ENCODE assay signal across 10 cellular contexts in the genomic region with DNA sequence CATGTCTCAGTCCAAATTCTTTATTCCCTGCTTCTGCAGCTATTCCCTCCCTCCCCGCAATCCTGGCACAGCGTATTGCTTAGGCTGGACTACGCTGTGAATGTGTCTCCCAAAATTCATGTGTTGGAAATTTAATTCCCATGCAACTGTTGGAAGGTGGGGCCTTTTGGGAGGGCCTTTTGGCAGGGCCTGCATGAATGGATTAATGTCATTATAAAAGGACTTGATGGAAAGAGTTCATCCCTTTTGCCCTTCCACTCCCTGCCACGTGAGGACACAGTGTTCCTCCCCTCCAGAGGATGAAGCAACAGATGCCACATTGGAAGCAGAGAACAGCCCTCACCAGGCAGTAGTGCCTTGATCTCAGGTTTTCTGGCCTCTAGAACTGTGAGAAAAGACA. TPM values are rescaled to one million over a fixed set of nuclear protein-coding genes. Genes with fewer than 3 reads are reported as not detected.
DNase-seq lines count a peak whose midpoint lies in the region; ATAC-seq, FAIRE-seq and TF ChIP-seq lines count a peak whose summit lies in the region.
"Had no signal": no experiment of that assay in that cellular context is flagged by ENCODE, and none has a peak within 500 bp of the region (broad histone marks: within the 10 kb centered on the region; RNA-seq: fewer than 3 reads in every experiment).

No MANE protein-coding gene starts in this region.

- H3K27ac ChIP-seq in SU-DHL-6 (ENCODE audit: low read depth, low read length) (no peak overlapping the region), gastroesophageal sphincter (peak overlapping the region in 3 of 4 donors; percentile 56 to 78 (median 73)), sigmoid colon (peak overlapping the region; percentile 37 to 67 (median 63)), MM.1S (ENCODE audit: low read length) (no peak overlapping the region)
- H3K27ac ChIP-seq: epithelial cell of prostate, HL-60 had no signal

- peak; percentile 37 for DNase-seq in AG10803 (ENCODE audit: low read depth)
- peak; percentile 76 for DNase-seq in sigmoid colon
- no peak for DNase-seq in D721Med (ENCODE audit: insufficient read length, low spot score)
- no peak for DNase-seq in MM.1S

- TF ChIP-seq EP300 in gastroesophageal sphincter (IDR thresholded peaks at IDR 0.05) = no peak
- TF ChIP-seq EP300 in sigmoid colon (IDR thresholded peaks at IDR 0.05) = no peak

- no peak overlapping the region for H3K4me2 ChIP-seq in SU-DHL-6 (ENCODE audit: low read depth, low read length, poor library complexity, severe bottlenecking)
- no peak overlapping the region for H3K4me2 ChIP-seq in MM.1S (ENCODE audit: low read depth, low read length)

- no peak overlapping the region for H3K4me3 ChIP-seq in AG10803 (ENCODE audit: low read length)
- H3K4me3 ChIP-seq in SU-DHL-6 (ENCODE audit: insufficient read depth, low read length, poor library complexity, severe bottlenecking) = no peak overlapping the region
- H3K4me3 ChIP-seq in gastroesophageal sphincter = peak overlapping the region in 1 of 2 donors; percentile 36
- H3K4me3 ChIP-seq in sigmoid colon = peak overlapping the region in 1 of 4 donors; percentile 16
- H3K4me3 ChIP-seq in MM.1S (ENCODE audit: low read length) = no peak overlapping the region

- WGBS in gastroesophageal sphincter (ENCODE audit: low coverage in 1 of 2), 2 donors = 57 to 60% methylated on average over 2 to 4 of the region's 4 CpGs
- WGBS in sigmoid colon, 2 donors = 74 to 84% methylated on average over 4 of the region's 4 CpGs

- H3K79me2 ChIP-seq in SU-DHL-6 (ENCODE audit: insufficient read depth, low read length) = no peaks in the 10 kb centered on the region
- no peaks in the 10 kb centered on the region for H3K79me2 ChIP-seq in MM.1S (ENCODE audit: low read length)

- H3F3A ChIP-seq in SU-DHL-6 (ENCODE audit: insufficient read depth) (no peaks in the 10 kb centered on the region), MM.1S (ENCODE audit: insufficient read depth, low read length) (no peaks in the 10 kb centered on the region)

- no peak overlapping the region for H3K9ac ChIP-seq in SU-DHL-6 (ENCODE audit: low read length)
- no peak overlapping the region for H3K9ac ChIP-seq in MM.1S (ENCODE audit: low read length)

- TF ChIP-seq CTCF in AG10803 (conservative IDR thresholded peaks at IDR 0.05; ENCODE audit: low read length) (no peak), SU-DHL-6 (IDR thresholded peaks at IDR 0.05; ENCODE audit: insufficient read depth, low read length, poor library complexity, severe bottlenecking) (no peak), gastroesophageal sphincter (IDR thresholded peaks at IDR 0.05) (no peak), sigmoid colon (IDR thresholded peaks at IDR 0.05) (no peak), D721Med (IDR thresholded peaks at IDR 0.05; ENCODE audit: insufficient read depth, missing control alignments) (no peak), MM.1S (IDR thresholded peaks at IDR 0.05; ENCODE audit: low read length) (no peak)

- peaks cover 8% of the 10 kb centered on the region; the same call in 1 of the 2 replicates for H3K9me3 ChIP-seq in SU-DHL-6 (ENCODE audit: insufficient read depth, low read length)
- no peaks in the 10 kb centered on the region for H3K9me3 ChIP-seq in gastroesophageal sphincter
- H3K9me3 ChIP-seq in sigmoid colon = no peaks in the 10 kb centered on the region
- H3K9me3 ChIP-seq in MM.1S (replicated peaks; ENCODE audit: insufficient read depth, low read length) = no peaks in the 10 kb centered on the region

- intact Hi-C loops in sigmoid colon (cut with DNase I) = loop anchor here (2.0 to 10.0 kb wide), 5 partner anchors 47 to 561 kb away; no protein-coding TSS in a partner anchor

- TF ChIP-seq POLR2A in gastroesophageal sphincter (IDR thresholded peaks at IDR 0.05) (no peak), sigmoid colon (IDR thresholded peaks at IDR 0.05) (no peak)

- H3K27me3 ChIP-seq in SU-DHL-6 (ENCODE audit: low read length) = no peaks in the 10 kb centered on the region
- H3K27me3 ChIP-seq in gastroesophageal sphincter = no peaks in the 10 kb centered on the region
- H3K27me3 ChIP-seq in sigmoid colon = no peaks in the 10 kb centered on the region
- peaks cover 42% of the 10 kb centered on the region; the same call in 1 of the 2 replicates for H3K27me3 ChIP-seq in MM.1S (replicated peaks; ENCODE audit: insufficient read depth, low read length)

- H2AFZ ChIP-seq in SU-DHL-6 (ENCODE audit: low read depth, low read length, severe bottlenecking) = peak overlapping the region; percentile 28
- no peak overlapping the region for H2AFZ ChIP-seq in MM.1S (ENCODE audit: low read length)

- ATAC-seq in gastroesophageal sphincter (peak; percentile 88), HG02623 (IDR thresholded peaks at IDR 0.05; ENCODE audit: unreplicated experiment) (no peak), GM19397 (IDR thresholded peaks at IDR 0.05; ENCODE audit: unreplicated experiment) (no peak)

- no peaks in the 10 kb centered on the region for H3K36me3 ChIP-seq in SU-DHL-6 (ENCODE audit: low read length)
- no peaks in the 10 kb centered on the region for H3K36me3 ChIP-seq in gastroesophageal sphincter
- H3K36me3 ChIP-seq in sigmoid colon = no peaks in the 10 kb centered on the region
- H3K36me3 ChIP-seq in MM.1S (replicated peaks; ENCODE audit: insufficient read depth, low read length) = no peaks in the 10 kb centered on the region

- no peak for FAIRE-seq in D721Med (lab: Jason Lieb, UNC)

- H4K20me1 ChIP-seq in SU-DHL-6 (ENCODE audit: low read depth, low read length) (no peaks in the 10 kb centered on the region), MM.1S (ENCODE audit: insufficient read depth, low read length) (no peaks in the 10 kb centered on the region)

- H3K9me2 ChIP-seq in SU-DHL-6 (replicated peaks; ENCODE audit: insufficient read depth, low read length) (no peaks in the 10 kb centered on the region), MM.1S (replicated peaks; ENCODE audit: insufficient read depth, low read length) (no peaks in the 10 kb centered on the region)

- H3K4me1 ChIP-seq in gastroesophageal sphincter = peaks cover 0 to 21% (median 0%) of the 10 kb centered on the region in 3 donors
- peaks cover 0 to 13% (median 10%) of the 10 kb centered on the region in 4 donors for H3K4me1 ChIP-seq in sigmoid colon
- H3K4me1 ChIP-seq in MM.1S (ENCODE audit: low read length) = no peaks in the 10 kb centered on the region

RNA-seq across cellular contexts. Expression of a gene that starts 20.4 kb away (rescaled TPM):
- total RNA-seq in gastroesophageal sphincter (10 to 100 TPM; 10.9 to 26.0 (median 13.2) TPM), sigmoid colon (10 to 100 TPM in 1 of 4 donors, 1 to 10 TPM in 3; 5.4 to 23.0 (median 6.3) TPM)
- polyA plus RNA-seq in sigmoid colon = 1 to 10 TPM; 1.2 to 9.9 (median 1.8) TPM

RNA-seq across cellular contexts. Expression of a gene that starts 51.8 kb away (rescaled TPM):
- 10 to 100 TPM in 2 of 4 donors, 1 to 10 TPM in 1, under 1 TPM in 1; 0.93 to 16.3 (median 9.0) TPM for total RNA-seq in gastroesophageal sphincter
- 10 to 100 TPM in 3 of 4 donors, 1 to 10 TPM in 1; 5.0 to 13.3 (median 10.4) TPM for total RNA-seq in sigmoid colon
- polyA plus RNA-seq in sigmoid colon = 10 to 100 TPM; 15.5 to 56.2 (median 15.6) TPM

RNA-seq across cellular contexts. Expression of a gene that starts 54.3 kb away (rescaled TPM):
- total RNA-seq in gastroesophageal sphincter (10 to 100 TPM; 42.9 to 70.1 (median 61.0) TPM), sigmoid colon (10 to 100 TPM; 53.6 to 67.7 (median 57.0) TPM)
- polyA plus RNA-seq in sigmoid colon = 10 to 100 TPM; 16.6 to 55.2 (median 19.8) TPM

Comparison
In these comparisons a context has a peak if more than half of its experiments do, and no peak if none do; other contexts are left out.
1. DNase-seq: peak in AG10803 (single experiment) and sigmoid colon (single experiment); none in D721Med (single experiment) and MM.1S (single experiment).
2. H3K27ac ChIP-seq: peak in gastroesophageal sphincter (3 of 4) and sigmoid colon (4 of 4); none in SU-DHL-6 (single experiment) and MM.1S (single experiment).